ENCODE assay signal across 1 cellular context in the genomic region with DNA sequence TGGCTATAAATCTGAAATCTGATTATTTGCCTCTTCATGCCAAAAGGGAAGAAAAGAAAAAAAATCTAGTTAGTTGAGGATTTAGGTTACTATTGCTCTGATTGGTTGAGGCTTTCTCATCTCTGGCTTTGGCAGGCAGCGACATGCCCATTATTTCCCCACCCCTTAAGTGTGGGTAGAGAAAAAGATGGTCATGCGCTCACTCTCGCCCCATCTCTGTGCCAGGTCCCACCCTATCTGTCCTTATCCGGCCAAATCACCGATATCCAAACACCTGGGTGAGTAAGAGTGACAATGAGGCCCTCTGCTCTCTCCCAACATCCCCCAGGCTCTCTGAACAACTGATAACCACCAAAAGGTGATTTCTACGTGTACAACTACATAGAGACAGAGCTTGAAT.
TF ChIP-seq lines count a peak whose summit lies in the region.

No MANE protein-coding gene starts in this region.

TF ChIP-seq in GM23338, 12 proteins besides CTCF, POLR2A, EP300 and RAD21 (continued from another document):
- TF ChIP-seq, protein P1, sequence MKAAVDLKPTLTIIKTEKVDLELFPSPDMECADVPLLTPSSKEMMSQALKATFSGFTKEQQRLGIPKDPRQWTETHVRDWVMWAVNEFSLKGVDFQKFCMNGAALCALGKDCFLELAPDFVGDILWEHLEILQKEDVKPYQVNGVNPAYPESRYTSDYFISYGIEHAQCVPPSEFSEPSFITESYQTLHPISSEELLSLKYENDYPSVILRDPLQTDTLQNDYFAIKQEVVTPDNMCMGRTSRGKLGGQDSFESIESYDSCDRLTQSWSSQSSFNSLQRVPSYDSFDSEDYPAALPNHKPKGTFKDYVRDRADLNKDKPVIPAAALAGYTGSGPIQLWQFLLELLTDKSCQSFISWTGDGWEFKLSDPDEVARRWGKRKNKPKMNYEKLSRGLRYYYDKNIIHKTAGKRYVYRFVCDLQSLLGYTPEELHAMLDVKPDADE (IDR thresholded peaks at IDR 0.05): no peak
TF ChIP-seq in GM23338: peak in this region for 0.
